8 cellular contexts compared by ENCODE assay signal in the genomic region with DNA sequence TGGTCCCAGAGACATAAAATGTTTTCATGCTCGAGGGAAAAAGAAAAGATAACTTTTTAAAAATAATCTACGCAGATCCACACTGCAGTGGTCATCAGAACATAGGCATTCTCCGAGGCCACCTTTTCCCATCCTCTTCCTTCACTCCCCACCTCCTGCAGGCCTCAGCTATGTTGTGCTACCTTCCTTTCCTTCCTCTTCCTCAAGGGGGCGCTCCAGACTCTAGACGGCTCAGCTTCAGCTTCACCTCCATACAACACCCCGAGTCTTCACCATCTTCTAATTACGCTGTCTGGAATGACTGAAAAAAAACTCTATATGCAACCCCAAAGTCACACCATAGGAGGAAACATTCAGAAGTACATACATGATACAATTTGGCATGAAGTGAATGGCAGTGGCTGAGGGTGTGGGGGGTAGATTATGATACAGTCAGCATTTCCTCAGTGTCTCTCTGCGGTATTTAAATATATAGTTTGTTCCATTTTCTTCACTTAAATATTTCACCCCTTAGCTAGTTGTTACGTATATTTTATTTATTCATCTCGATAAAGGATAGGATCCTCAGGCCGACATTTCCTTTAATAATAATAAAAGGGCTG.
DNase-seq lines count a peak whose midpoint lies in the region; ATAC-seq and TF ChIP-seq lines count a peak whose summit lies in the region.

No MANE protein-coding gene starts in this region.

- H3K9ac ChIP-seq in mammary epithelial cell (ENCODE audit: insufficient read depth, low read length) = no peak overlapping the region

- no peak for TF ChIP-seq POLR2A in NB4 (IDR thresholded peaks at IDR 0.05; ENCODE audit: extremely low read depth, insufficient read length)
- no peak for TF ChIP-seq POLR2A in right lobe of liver (IDR thresholded peaks at IDR 0.05)

- H3K4me1 ChIP-seq in mammary epithelial cell (ENCODE audit: insufficient read depth, low read length) (peaks cover 21% of the 10 kb centered on the region), right lobe of liver (no peaks in the 10 kb centered on the region)

- H3K4me3 ChIP-seq in NB4 (ENCODE audit: low read depth, low read length) = no peak overlapping the region
- H3K4me3 ChIP-seq in mammary epithelial cell (replicated peaks in 1 of 3; ENCODE audit: insufficient read depth in 1 of 3, low read depth in 2 of 3, low read length in 3 of 3) = no peak overlapping the region
- no peak overlapping the region for H3K4me3 ChIP-seq in right lobe of liver

- intact Hi-C loops in mammary epithelial cell (cut with micrococcal nuclease) (loop anchor here (1.0 to 10.0 kb wide), 2 partner anchors 541 to 581 kb away; no protein-coding TSS in a partner anchor), right lobe of liver (cut with DNase I) (no loop called here)

- H3K27me3 ChIP-seq in mammary epithelial cell (ENCODE audit: insufficient read depth, low read length) (no peaks in the 10 kb centered on the region), right lobe of liver (no peaks in the 10 kb centered on the region)

- in situ Hi-C loops in mammary epithelial cell (cut with MboI; ENCODE audit: low sequenced_read_pairs in 2 of 2) = no loop called here

- TF ChIP-seq CTCF in NB4 (IDR thresholded peaks at IDR 0.05; ENCODE audit: low read depth, low read length) (peak; percentile 75), VCaP (conservative IDR thresholded peaks at IDR 0.05) (peak; percentile 70), mammary epithelial cell (conservative IDR thresholded peaks at IDR 0.05 in 1 of 2, IDR thresholded peaks at IDR 0.05 in 1 of 2; ENCODE audit: extremely low read depth in 1 of 2, insufficient read depth in 1 of 2, low read depth in 1 of 2, low read length in 2 of 2) (peak; percentile 60 to 78), right lobe of liver (IDR thresholded peaks at IDR 0.05) (peak; percentile 61 to 76 (median 68))

- no peaks in the 10 kb centered on the region for H3K79me2 ChIP-seq in mammary epithelial cell (ENCODE audit: insufficient read depth, low read length)

- DNase-seq in NCI-H2196 (lab: John Stamatoyannopoulos, UW; ENCODE audit: unreplicated experiment) (peak; percentile 17), NCI-H2196 treated with DMSO at 0.1 percent for 48 hours (lab: John Stamatoyannopoulos, UW; ENCODE audit: unreplicated experiment) (no peak), NB4 (ENCODE audit: low read depth) (peak; percentile 79), mammary epithelial cell (peak; percentile 21), right lobe of liver (peak; percentile 38 to 70 (median 53))
- DNase-seq in stimulated activated CD8-positive, alpha-beta memory T cell treated with anti-CD3 and anti-CD28 coated beads, Interleukin-7, amount 100 ng/mL, for 48 hours (ENCODE audit: extremely low read depth in 1 of 2, low read depth in 1 of 2) = peak; percentile 6 to 18

- H3K36me3 ChIP-seq in mammary epithelial cell (ENCODE audit: insufficient read depth, low read length) (no peaks in the 10 kb centered on the region), right lobe of liver (no peaks in the 10 kb centered on the region)

- H4K20me1 ChIP-seq in mammary epithelial cell (ENCODE audit: insufficient read depth, low read length) = no peaks in the 10 kb centered on the region

- ATAC-seq in HG02623 (IDR thresholded peaks at IDR 0.05; ENCODE audit: unreplicated experiment) = peak; percentile 95
- peak; percentile 94 to 97 (median 95) for ATAC-seq in right lobe of liver

- H3K4me2 ChIP-seq in mammary epithelial cell (ENCODE audit: insufficient read depth, low read depth, low read length) = no peak overlapping the region

- H2AFZ ChIP-seq in mammary epithelial cell (ENCODE audit: low read depth, low read length) = no peak overlapping the region

- WGBS in mammary epithelial cell (ENCODE audit: low coverage, missing lambda C conversion rate) = 74% methylated on average over 11 of the region's 11 CpGs
- WGBS in right lobe of liver (ENCODE audit: insufficient coverage, low coverage, low lambda C conversion rate, missing lambda C conversion rate) = 51% methylated on average over 11 of the region's 11 CpGs

- dilution Hi-C loops in mammary epithelial cell (cut with HindIII; ENCODE audit: low sequenced_read_pairs) = no loop called here

- BruUV-seq in mammary epithelial cell (replicated peaks; lab: Mats Ljungman, UMichigan) = no TSS peak

- no peak overlapping the region for H3K27ac ChIP-seq in VCaP
- H3K27ac ChIP-seq in mammary epithelial cell (ENCODE audit: insufficient read depth, low read depth, low read length) = no peak overlapping the region
- H3K27ac ChIP-seq in right lobe of liver = no peak overlapping the region

- H3K9me3 ChIP-seq in mammary epithelial cell (replicated peaks; ENCODE audit: insufficient read depth, low read length) (no peaks in the 10 kb centered on the region), right lobe of liver (no peaks in the 10 kb centered on the region)

- CTCF ChIA-PET in mammary epithelial cell (lab: Charles Lee; ENCODE audit: low non-redundant PET) = interaction anchor here (0.6 to 0.8 kb wide), 3 partner anchors 101 to 557 kb away, joined by 3 to 11 read pairs (median 9); no protein-coding TSS in a partner anchor
